In the genomic region with DNA sequence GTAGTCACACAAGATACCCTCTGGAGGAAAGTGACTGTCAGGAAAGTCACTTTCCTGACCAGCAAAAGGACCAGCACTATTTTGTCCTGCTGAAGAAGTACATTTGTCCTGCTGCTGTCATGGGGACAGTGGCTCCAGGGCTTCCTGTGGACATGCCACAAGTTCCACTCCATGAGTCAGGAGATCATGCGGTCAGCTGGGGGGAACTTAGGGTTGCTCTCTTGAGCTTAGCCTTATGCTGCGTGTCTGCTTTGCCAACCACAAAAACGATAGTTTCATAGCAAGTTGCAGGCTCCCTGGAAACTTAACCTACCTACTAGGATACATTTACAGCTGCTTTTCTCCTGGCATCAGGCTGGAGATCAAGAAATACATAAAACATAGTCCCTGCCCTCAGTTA, we compare ENCODE assay signal across 19 cellular contexts. TPM values are rescaled to one million over a fixed set of nuclear protein-coding genes. Genes with fewer than 3 reads are reported as not detected.
DNase-seq lines count a peak whose midpoint lies in the region; ATAC-seq and TF ChIP-seq lines count a peak whose summit lies in the region.
"Had no signal": no experiment of that assay in that cellular context is flagged by ENCODE, and none has a peak within 500 bp of the region (broad histone marks: within the 10 kb centered on the region; RNA-seq: fewer than 3 reads in every experiment).

No MANE protein-coding gene starts in this region.

- no peaks in the 10 kb centered on the region for H3K27me3 ChIP-seq in right atrium auricular region
- H3K27me3 ChIP-seq in PC-9 (ENCODE audit: insufficient read depth, low read depth) = no peaks in the 10 kb centered on the region

- H3K79me2 ChIP-seq in PC-9 (ENCODE audit: low read depth) = no peaks in the 10 kb centered on the region

- no peaks in the 10 kb centered on the region for H4K20me1 ChIP-seq in PC-9 (ENCODE audit: insufficient read depth)

- no peak for TF ChIP-seq CTCF in right atrium auricular region (IDR thresholded peaks at IDR 0.05)
- no peak for TF ChIP-seq CTCF in PC-9 (conservative IDR thresholded peaks at IDR 0.05)

- ATAC-seq in Right ventricle myocardium superior (ENCODE audit: poor library complexity) (peak; percentile 65), left colon (no peak)
- ATAC-seq: A549; activated naive CD8-positive, alpha-beta T cell treated with anti-CD3 and anti-CD28 coated beads, Interleukin-2, amount 50 U/mL, for 24 hours had no signal

- peak overlapping the region; percentile 13; the same call in 1 of the 2 replicates for H3K4me2 ChIP-seq in PC-9
- H3K4me2 ChIP-seq: A549 had no signal

- H3K9me3 ChIP-seq in right atrium auricular region = no peaks in the 10 kb centered on the region
- H3K9me3 ChIP-seq in PC-9 (ENCODE audit: insufficient read depth, low read depth) = no peaks in the 10 kb centered on the region; the same call in 1 of the 2 replicates
- H3K9me3 ChIP-seq: A549, prostate gland had no signal

- POLR2A ChIA-PET in PC-9 (lab: Charles Lee; ENCODE audit: unreplicated experiment) = interaction anchor here (0.6 kb wide), 2 partner anchors 106 to 662 kb away, joined by 3 to 4 read pairs; no protein-coding TSS in a partner anchor

- H3K4me3 ChIP-seq in right atrium auricular region (no peak overlapping the region), PC-9 (no peak overlapping the region)
- H3K4me3 ChIP-seq: A549, prostate gland had no signal

- no peaks in the 10 kb centered on the region for H3K36me3 ChIP-seq in right atrium auricular region
- no peaks in the 10 kb centered on the region for H3K36me3 ChIP-seq in PC-9 (ENCODE audit: low read depth)
- H3K36me3 ChIP-seq: prostate gland had no signal

- H3K9me2 ChIP-seq in PC-9 (ENCODE audit: insufficient read depth) = no peaks in the 10 kb centered on the region

- DNase-seq in Right ventricle myocardium superior (peak; percentile 61), right atrium auricular region (ENCODE audit: low spot score) (no peak), PC-9 (peak; percentile 62 to 82), left colon (peak; percentile 24 to 62), NCI-H128 (lab: John Stamatoyannopoulos, UW; ENCODE audit: unreplicated experiment) (no peak), HuH-7.5 (ENCODE audit: low spot score) (no peak), NCI-H1436 (lab: John Stamatoyannopoulos, UW) (no peak)
- DNase-seq in activated CD4-positive, alpha-beta T cell treated with anti-CD3 and anti-CD28 coated beads, Interleukin-2, amount 50 U/mL, for 4 hours = no peak
- DNase-seq: activated naive CD8-positive, alpha-beta T cell treated with anti-CD3 and anti-CD28 coated beads, Interleukin-2, amount 50 U/mL, for 24 hours; foreskin fibroblast; IMR-90; NCI-H2081; NK-92 treated with Interleukin-12 subunit alpha and Interleukin-12 subunit beta, amount 100 ng/mL, for 24 hours; T-helper 2 cell had no signal

- H3K4me1 ChIP-seq in right atrium auricular region (no peaks in the 10 kb centered on the region), PC-9 (replicated peaks; ENCODE audit: insufficient read depth) (no peaks in the 10 kb centered on the region; the same call in 1 of the 2 replicates)
- H3K4me1 ChIP-seq: A549 had no signal

- CTCF ChIA-PET in PC-9 (lab: Charles Lee) = interaction anchor here (0.9 to 1.1 kb wide), 3 partner anchors 19 to 22 kb away, joined by 3 read pairs; no protein-coding TSS in a partner anchor

- BruUV-seq in PC-9 (replicated peaks; lab: Mats Ljungman, UMichigan) = no TSS peak

- no peak overlapping the region for H3K27ac ChIP-seq in right atrium auricular region
- no peak overlapping the region for H3K27ac ChIP-seq in PC-9
- H3K27ac ChIP-seq: A549, prostate gland had no signal

- intact Hi-C loops in Right ventricle myocardium superior (cut with DNase I) = no loop called here
- intact Hi-C loops in PC-9 (cut with micrococcal nuclease; ENCODE audit: unreplicated experiment) = loop anchor here (1.0 kb wide), 1 partner anchor 22 kb away; no protein-coding TSS in a partner anchor
- intact Hi-C loops in left colon (cut with DNase I, micrococcal nuclease) = no loop called here

- no peaks in the 10 kb centered on the region for H3F3A ChIP-seq in PC-9 (ENCODE audit: insufficient read depth, low read depth)

- H2AFZ ChIP-seq in PC-9 = no peak overlapping the region

RNA-seq across cellular contexts. Expression of a gene that starts 19.8 kb away (rescaled TPM):
- total RNA-seq in Right ventricle myocardium superior (4.7 TPM), right atrium auricular region (10 to 100 TPM in 1 of 2 donors, 1 to 10 TPM in 1; 6.3 to 16.0 TPM), PC-9 (2021) (66.5 and 86.8 TPM in 2 replicates), left colon (1 to 10 TPM; 8.3 to 9.3 TPM)
- total RNA-seq: dermis microvascular lymphatic vessel endothelial cell, IMR-90, lung microvascular endothelial cell had no signal

RNA-seq across cellular contexts. Expression of a gene that starts 38.9 kb away (rescaled TPM):
- total RNA-seq in Right ventricle myocardium superior = not detected
- total RNA-seq in right atrium auricular region = not detected
- 0.15 TPM in 1 of 2 replicates, not detected in the other for total RNA-seq in PC-9 (2021)
- not detected for total RNA-seq in left colon
- total RNA-seq: activated CD8-positive, alpha-beta memory T cell treated with anti-CD3 and anti-CD28 coated beads for 36 hours; dermis microvascular lymphatic vessel endothelial cell; IMR-90; lung microvascular endothelial cell; prostate gland had no signal

Comparison
In these comparisons a context has a peak if more than half of its experiments do, and no peak if none do; other contexts are left out.
1. DNase-seq: peak in Right ventricle myocardium superior (single experiment), PC-9 (2 of 2) and left colon (2 of 2); none in right atrium auricular region (single experiment), activated CD4-positive, alpha-beta T cell treated with anti-CD3 and anti-CD28 coated beads, Interleukin-2, amount 50 U/mL, for 4 hours (0 of 2), NCI-H128 (single experiment), HuH-7.5 (single experiment) and NCI-H1436 (single experiment).